In genomic region chr12:53208877-53209463, GRCh38 we compare ENCODE assay signal across 7 cellular contexts. TPM values are rescaled to one million over a fixed set of nuclear protein-coding genes. Genes with fewer than 3 reads are reported as not detected.
DNase-seq lines count a peak whose midpoint lies in the region; ATAC-seq lines count a peak whose summit lies in the region.

No MANE protein-coding gene starts in this region.

- peaks cover 14 to 42% (median 22%) of the 10 kb centered on the region in 3 donors for H3K4me1 ChIP-seq in skeletal muscle tissue (ENCODE audit: control insufficient read depth in 3 of 3, insufficient read depth in 3 of 3, low read length in 3 of 3)

- no peaks in the 10 kb centered on the region for H3K27me3 ChIP-seq in skeletal muscle tissue (ENCODE audit: control insufficient read depth in 3 of 3, insufficient read depth in 3 of 3, low read length in 3 of 3)

- H3K4me3 ChIP-seq in skeletal muscle tissue (ENCODE audit: low read length in 3 of 3), result peak overlapping the region in 2 of 3 donors; percentile 20 to 46

- DNase-seq in UCSD-AML1 (lab: John Stamatoyannopoulos, UW; ENCODE audit: unreplicated experiment) (peak; percentile 48), NCI-H226 (no peak), DMS153 treated with DMSO at 0.1 percent for 48 hours (lab: John Stamatoyannopoulos, UW; ENCODE audit: unreplicated experiment) (no peak)

- H3K9ac ChIP-seq in skeletal muscle tissue (ENCODE audit: low read depth in 1 of 3, low read length in 3 of 3), result no peak overlapping the region

- ATAC-seq in GM18867 (IDR thresholded peaks at IDR 0.05; ENCODE audit: unreplicated experiment), result peak; percentile 46
- peak; percentile 32 for ATAC-seq in HG02870 (IDR thresholded peaks at IDR 0.05; ENCODE audit: unreplicated experiment)
- no peak for ATAC-seq in HG03175 (IDR thresholded peaks at IDR 0.05; ENCODE audit: unreplicated experiment)

- no peak overlapping the region for H3K27ac ChIP-seq in skeletal muscle tissue (ENCODE audit: low read depth, low read length)

- H3K9me3 ChIP-seq in skeletal muscle tissue (ENCODE audit: control insufficient read depth in 3 of 3, low read length in 3 of 3), result no peaks in the 10 kb centered on the region

- H3K36me3 ChIP-seq in skeletal muscle tissue (ENCODE audit: control insufficient read depth in 3 of 3, insufficient read depth in 3 of 3, low read length in 3 of 3), result peaks cover 21 to 36% (median 29%) of the 10 kb centered on the region in 3 donors

RNA-seq across cellular contexts. Expression of gene ITGB7, which starts 1.9 kb away (rescaled TPM):
- 1.6 TPM for total RNA-seq in skeletal muscle tissue

RNA-seq across cellular contexts. Expression of gene RARG, which starts 23.0 kb away (rescaled TPM):
- 12.5 TPM for total RNA-seq in skeletal muscle tissue

RNA-seq across cellular contexts. Expression of gene CSAD, which starts 28.2 kb away (rescaled TPM):
- total RNA-seq in skeletal muscle tissue, result 16.7 TPM

RNA-seq across cellular contexts. Expression of gene ZNF740, which starts 28.4 kb away (rescaled TPM):
- 16.7 TPM for total RNA-seq in skeletal muscle tissue

RNA-seq across cellular contexts. Expression of gene ESPL1, which starts 59.1 kb away (rescaled TPM):
- 2.6 TPM for total RNA-seq in skeletal muscle tissue
